In genomic region chr1:151327223-151327902, GRCh38 we compare ENCODE assay signal across 1 cellular context.
TF ChIP-seq lines count a peak whose summit lies in the region.

PI4KB (minus strand) TSS chr1:151327416; CDS start chr1:151316481, 10,935 bp downstream.

TF ChIP-seq in HepG2, 621 proteins besides CTCF, POLR2A, EP300 and RAD21 (continued from another document and continues in another):
- TF ChIP-seq BCL3 (CRISPR knock-in tag; IDR thresholded peaks at IDR 0.05) (no peak), ZNF660 (CRISPR knock-in tag; IDR thresholded peaks at IDR 0.05; ENCODE audit: borderline replicate concordance, low read depth) (no peak), SSRP1 (CRISPR knock-in tag; IDR thresholded peaks at IDR 0.05) (no peak), NFKBIZ (CRISPR knock-in tag; IDR thresholded peaks at IDR 0.05) (no peak), ZNF644 (CRISPR knock-in tag; IDR thresholded peaks at IDR 0.05; ENCODE audit: low read depth) (no peak), CHD4 (IDR thresholded peaks at IDR 0.05; ENCODE audit: borderline replicate concordance, low read length) (no peak), ZNF44 (CRISPR knock-in tag; IDR thresholded peaks at IDR 0.05) (no peak), ZNF350 (CRISPR knock-in tag; IDR thresholded peaks at IDR 0.05; ENCODE audit: borderline replicate concordance, low read depth) (0 out of 2 replicates have a peak, but pooled peaks have one; percentile 7), SAP130 (CRISPR knock-in tag; IDR thresholded peaks at IDR 0.05; ENCODE audit: low read depth) (peak; percentile 47), RBFOX2 (IDR thresholded peaks at IDR 0.05; ENCODE audit: low read depth, low read length) (peak; percentile 78), ZBTB40 (IDR thresholded peaks at IDR 0.05) (no peak), ZBTB40 (CRISPR knock-in tag; IDR thresholded peaks at IDR 0.05) (0 out of 2 replicates have a peak, but pooled peaks have one; percentile 35), ZNF589 (CRISPR knock-in tag; conservative IDR thresholded peaks at IDR 0.05) (no peak), MTERF4 (CRISPR knock-in tag; IDR thresholded peaks at IDR 0.05) (no peak), ZHX2 (IDR thresholded peaks at IDR 0.05; ENCODE audit: low read depth) (no peak), ZHX2 (CRISPR knock-in tag; IDR thresholded peaks at IDR 0.05; ENCODE audit: borderline replicate concordance) (no peak), NCOA2 (CRISPR knock-in tag; IDR thresholded peaks at IDR 0.05) (no peak), GLI4 (CRISPR knock-in tag; IDR thresholded peaks at IDR 0.05; ENCODE audit: borderline replicate concordance) (0 out of 2 replicates have a peak, but pooled peaks have one; percentile 24), PHF20 (CRISPR knock-in tag; IDR thresholded peaks at IDR 0.05) (peak; percentile 71), CC2D1A (CRISPR knock-in tag; IDR thresholded peaks at IDR 0.05) (no peak), MAZ (IDR thresholded peaks at IDR 0.05; ENCODE audit: borderline replicate concordance, low read depth, low read length) (no peak), MAZ (CRISPR knock-in tag; IDR thresholded peaks at IDR 0.05; ENCODE audit: low read depth) (no peak), SOX5 (CRISPR knock-in tag; IDR thresholded peaks at IDR 0.05; ENCODE audit: borderline replicate concordance) (peak; percentile 0; the same call in 1 of the 2 replicates), ZFP90 (CRISPR knock-in tag; IDR thresholded peaks at IDR 0.05; ENCODE audit: borderline replicate concordance) (no peak), KDM1A (CRISPR knock-in tag; IDR thresholded peaks at IDR 0.05) (no peak), HMGXB4 (CRISPR knock-in tag; IDR thresholded peaks at IDR 0.05; ENCODE audit: borderline replicate concordance in 1 of 2, low read depth in 1 of 2) (0 out of 4 replicates have a peak, but pooled peaks have one; percentile 29 to 49)
- TF ChIP-seq, protein P1, sequence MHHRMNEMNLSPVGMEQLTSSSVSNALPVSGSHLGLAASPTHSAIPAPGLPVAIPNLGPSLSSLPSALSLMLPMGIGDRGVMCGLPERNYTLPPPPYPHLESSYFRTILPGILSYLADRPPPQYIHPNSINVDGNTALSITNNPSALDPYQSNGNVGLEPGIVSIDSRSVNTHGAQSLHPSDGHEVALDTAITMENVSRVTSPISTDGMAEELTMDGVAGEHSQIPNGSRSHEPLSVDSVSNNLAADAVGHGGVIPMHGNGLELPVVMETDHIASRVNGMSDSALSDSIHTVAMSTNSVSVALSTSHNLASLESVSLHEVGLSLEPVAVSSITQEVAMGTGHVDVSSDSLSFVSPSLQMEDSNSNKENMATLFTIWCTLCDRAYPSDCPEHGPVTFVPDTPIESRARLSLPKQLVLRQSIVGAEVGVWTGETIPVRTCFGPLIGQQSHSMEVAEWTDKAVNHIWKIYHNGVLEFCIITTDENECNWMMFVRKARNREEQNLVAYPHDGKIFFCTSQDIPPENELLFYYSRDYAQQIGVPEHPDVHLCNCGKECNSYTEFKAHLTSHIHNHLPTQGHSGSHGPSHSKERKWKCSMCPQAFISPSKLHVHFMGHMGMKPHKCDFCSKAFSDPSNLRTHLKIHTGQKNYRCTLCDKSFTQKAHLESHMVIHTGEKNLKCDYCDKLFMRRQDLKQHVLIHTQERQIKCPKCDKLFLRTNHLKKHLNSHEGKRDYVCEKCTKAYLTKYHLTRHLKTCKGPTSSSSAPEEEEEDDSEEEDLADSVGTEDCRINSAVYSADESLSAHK (CRISPR knock-in tag; IDR thresholded peaks at IDR 0.05; ENCODE audit: borderline replicate concordance), result no peak
- TF ChIP-seq, protein P2, sequence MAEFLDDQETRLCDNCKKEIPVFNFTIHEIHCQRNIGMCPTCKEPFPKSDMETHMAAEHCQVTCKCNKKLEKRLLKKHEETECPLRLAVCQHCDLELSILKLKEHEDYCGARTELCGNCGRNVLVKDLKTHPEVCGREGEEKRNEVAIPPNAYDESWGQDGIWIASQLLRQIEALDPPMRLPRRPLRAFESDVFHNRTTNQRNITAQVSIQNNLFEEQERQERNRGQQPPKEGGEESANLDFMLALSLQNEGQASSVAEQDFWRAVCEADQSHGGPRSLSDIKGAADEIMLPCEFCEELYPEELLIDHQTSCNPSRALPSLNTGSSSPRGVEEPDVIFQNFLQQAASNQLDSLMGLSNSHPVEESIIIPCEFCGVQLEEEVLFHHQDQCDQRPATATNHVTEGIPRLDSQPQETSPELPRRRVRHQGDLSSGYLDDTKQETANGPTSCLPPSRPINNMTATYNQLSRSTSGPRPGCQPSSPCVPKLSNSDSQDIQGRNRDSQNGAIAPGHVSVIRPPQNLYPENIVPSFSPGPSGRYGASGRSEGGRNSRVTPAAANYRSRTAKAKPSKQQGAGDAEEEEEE (CRISPR knock-in tag; IDR thresholded peaks at IDR 0.05; ENCODE audit: borderline replicate concordance), result no peak
- TF ChIP-seq, protein P3, sequence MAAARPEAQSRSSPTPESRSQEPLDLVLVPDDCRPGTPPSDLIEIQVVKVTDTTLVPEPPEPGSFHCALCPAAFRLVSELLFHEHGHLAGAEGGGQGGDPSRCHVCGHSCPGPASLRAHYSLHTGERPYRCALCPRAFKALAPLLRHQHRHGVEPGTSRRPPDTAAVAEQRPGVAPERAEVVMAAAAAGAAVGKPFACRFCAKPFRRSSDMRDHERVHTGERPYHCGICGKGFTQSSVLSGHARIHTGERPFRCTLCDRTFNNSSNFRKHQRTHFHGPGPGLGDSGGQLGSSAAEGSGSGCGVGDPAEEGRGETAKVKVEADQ (CRISPR knock-in tag; IDR thresholded peaks at IDR 0.05; ENCODE audit: borderline replicate concordance), result no peak
